In the genomic region with DNA sequence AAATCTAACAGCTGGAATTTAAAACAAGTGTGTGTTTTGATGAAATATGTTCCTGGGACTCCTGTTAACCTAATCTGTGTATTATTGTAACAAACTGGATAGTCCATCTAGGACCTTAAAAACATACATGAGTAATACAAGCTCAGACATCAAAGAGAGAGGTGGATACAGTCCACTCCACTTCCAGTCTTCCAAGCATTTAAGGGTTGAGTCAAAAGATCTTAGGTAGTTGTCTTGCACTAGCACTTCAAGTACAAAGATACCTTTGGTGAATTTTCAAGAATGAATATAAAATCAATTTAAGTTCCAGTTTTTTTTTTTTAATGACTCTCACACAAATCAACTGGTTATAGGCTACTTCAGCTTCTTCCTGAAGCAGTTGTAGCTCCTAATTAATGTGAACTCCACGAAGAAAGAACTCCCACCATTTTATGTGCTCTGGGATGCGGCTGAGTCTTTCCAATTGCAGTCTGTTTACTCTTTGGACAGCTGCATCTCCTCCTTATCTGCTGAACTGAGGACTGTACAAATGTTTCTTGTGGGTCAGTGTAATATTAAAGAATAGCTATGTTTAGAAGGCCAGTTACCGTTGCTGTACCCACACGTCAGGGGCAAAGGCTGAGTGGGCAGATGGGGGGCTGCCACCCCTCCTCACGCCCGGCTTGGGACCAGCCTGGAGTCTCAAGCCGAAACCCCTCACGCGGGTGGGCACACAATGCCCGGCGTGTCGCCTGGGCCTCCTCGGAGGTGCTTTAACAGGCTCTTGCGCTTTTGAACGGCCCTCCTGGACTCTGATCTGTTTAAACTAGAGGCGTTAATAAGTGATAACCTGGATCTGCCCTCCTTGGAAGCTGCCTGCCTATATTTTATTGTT, we compare ENCODE assay signal across 8 cellular contexts. TPM values are rescaled to one million over a fixed set of nuclear protein-coding genes. Genes with fewer than 3 reads are reported as not detected.
DNase-seq lines count a peak whose midpoint lies in the region; ATAC-seq and TF ChIP-seq lines count a peak whose summit lies in the region.

No MANE protein-coding gene starts in this region.

- TF ChIP-seq POLR2A in HCT116 (IDR thresholded peaks at IDR 0.05; ENCODE audit: borderline replicate concordance, extremely low read depth, insufficient read depth, insufficient read length), result no peak

- peaks cover 40% of the 10 kb centered on the region for H3K79me2 ChIP-seq in HCT116 (ENCODE audit: insufficient read depth, low read length)
- peaks cover 34% of the 10 kb centered on the region for H3K79me2 ChIP-seq in hepatocyte

- H3K36me3 ChIP-seq in HCT116 (ENCODE audit: control insufficient read depth in 1 of 2, insufficient read depth in 2 of 2, low read length in 2 of 2) (no peaks in the 10 kb centered on the region), RWPE2 (ENCODE audit: low read depth) (0 out of 2 replicates have a peak, but pooled peaks cover 3% of the 10 kb centered on the region), hepatocyte (replicated peaks; ENCODE audit: insufficient read depth, low read depth) (no peaks in the 10 kb centered on the region)

- intact Hi-C loops in HCT116 (cut with micrococcal nuclease), result no loop called here

- DNase-seq in AG10803 (ENCODE audit: low read depth) (no peak), HCT116 (ENCODE audit: low read depth, low spot score) (no peak), RWPE2 (ENCODE audit: low spot score) (no peak), hepatocyte (ENCODE audit: low spot score) (no peak), superior temporal gyrus (ENCODE audit: extremely low spot score) (no peak)
- DNase-seq in stimulated activated CD4-positive, alpha-beta T cell treated with anti-CD3 and anti-CD28 coated beads, Interleukin-2, amount 100 ng/mL, for 48 hours, result no peak
- no peak for DNase-seq in stimulated activated CD4-positive, alpha-beta T cell treated with anti-CD3 and anti-CD28 coated beads, Interleukin-1b, Interleukin-23, amount 100 ng/mL, for 48 hours

- no peak for ATAC-seq in HCT116
- ATAC-seq in RWPE2 (ENCODE audit: low read depth), result no peak
- no peak for ATAC-seq in GM21619 (IDR thresholded peaks at IDR 0.05; ENCODE audit: unreplicated experiment)

- H3K9me3 ChIP-seq in HCT116 (ENCODE audit: control insufficient read depth in 1 of 2, insufficient read depth in 1 of 2, low read depth in 1 of 2, low read length in 2 of 2), result no peaks in the 10 kb centered on the region
- H3K9me3 ChIP-seq in RWPE2 (ENCODE audit: severe bottlenecking), result no peaks in the 10 kb centered on the region
- H3K9me3 ChIP-seq in hepatocyte (ENCODE audit: low read depth), result no peaks in the 10 kb centered on the region

- CTCF ChIA-PET in HCT116 (lab: Charles Lee), result interaction anchor here (1.1 kb wide), 1 partner anchor 200 kb away, joined by 3 read pairs; no protein-coding TSS in a partner anchor

- H3K9ac ChIP-seq in HCT116 (ENCODE audit: low read length), result peak overlapping the region; percentile 92

- WGBS in hepatocyte (ENCODE audit: low lambda C conversion rate, missing lambda C conversion rate), result under 1% methylated on average over 16 of the region's 16 CpGs

- peaks cover 31% of the 10 kb centered on the region for H3K27me3 ChIP-seq in HCT116 (ENCODE audit: insufficient read depth, low read length)
- H3K27me3 ChIP-seq in RWPE2 (ENCODE audit: insufficient read depth, poor library complexity, severe bottlenecking), result no peaks in the 10 kb centered on the region
- H3K27me3 ChIP-seq in hepatocyte, result no peaks in the 10 kb centered on the region

- BruUV-seq in HCT116 (replicated peaks; lab: Mats Ljungman, UMichigan), result no TSS peak

- peak overlapping the region; percentile 65 for H3K4me3 ChIP-seq in AG10803 (ENCODE audit: low read length)
- peak overlapping the region; percentile 56 to 77 for H3K4me3 ChIP-seq in HCT116 (replicated peaks in 1 of 2; ENCODE audit: low read depth in 1 of 2, low read length in 2 of 2)
- peak overlapping the region; percentile 56 for H3K4me3 ChIP-seq in RWPE2 (ENCODE audit: severe bottlenecking)
- H3K4me3 ChIP-seq in hepatocyte, result peak overlapping the region; percentile 46

- RAD21 ChIA-PET in HCT116 (lab: Charles Lee; ENCODE audit: low non-redundant PET in 1 of 2, low total read pairs in 2 of 2, uncharacterized antibody in 2 of 2, unreplicated experiment in 2 of 2), result interaction anchor here in 1 of 2 experiments (1.2 kb wide), 1 partner anchor 115 kb away, joined by 3 read pairs; no protein-coding TSS in a partner anchor

- H4K20me1 ChIP-seq in HCT116 (ENCODE audit: insufficient read depth), result peaks cover 4% of the 10 kb centered on the region; the same call in 1 of the 2 replicates
- no peaks in the 10 kb centered on the region for H4K20me1 ChIP-seq in hepatocyte (ENCODE audit: insufficient read depth, poor library complexity, severe bottlenecking)

- H2AFZ ChIP-seq in HCT116 (ENCODE audit: low read depth, low read length, poor library complexity, severe bottlenecking) (no peak overlapping the region), hepatocyte (peak overlapping the region; percentile 17)

- H3K4me2 ChIP-seq in HCT116 (ENCODE audit: low read length), result peak overlapping the region; percentile 93
- peak overlapping the region; percentile 93 for H3K4me2 ChIP-seq in hepatocyte

- H3K27ac ChIP-seq in HCT116 (ENCODE audit: low read depth, low read length) (peak overlapping the region; percentile 97), RWPE2 (ENCODE audit: poor library complexity, severe bottlenecking) (peak overlapping the region; percentile 92), hepatocyte (peak overlapping the region; percentile 98)

- POLR2A ChIA-PET in HCT116 (lab: Charles Lee), result interaction anchor here (0.8 to 1.2 kb wide), 4 partner anchors 9 to 174 kb away, joined by 3 to 5 read pairs (median 3); a partner anchor contains a TSS

- H3K9me2 ChIP-seq in HCT116 (ENCODE audit: insufficient read depth), result no peaks in the 10 kb centered on the region
- H3K9me2 ChIP-seq in hepatocyte (replicated peaks; ENCODE audit: insufficient read depth), result no peaks in the 10 kb centered on the region

- H3K4me1 ChIP-seq in HCT116 (ENCODE audit: control insufficient read depth in 1 of 2, insufficient read depth in 2 of 2, low read length in 2 of 2) (peaks cover 22 to 34% of the 10 kb centered on the region in 2 experiments), RWPE2 (ENCODE audit: insufficient read depth, poor library complexity, severe bottlenecking) (peaks cover 28% of the 10 kb centered on the region), hepatocyte (ENCODE audit: insufficient read depth) (peaks cover 8% of the 10 kb centered on the region)

- TF ChIP-seq RAD21 in HCT116 (IDR thresholded peaks at IDR 0.05; ENCODE audit: low read depth), result no peak

- TF ChIP-seq CTCF in AG10803 (conservative IDR thresholded peaks at IDR 0.05; ENCODE audit: low read length), result no peak
- TF ChIP-seq CTCF in HCT116 (IDR thresholded peaks at IDR 0.05 in 2 of 3, conservative IDR thresholded peaks at IDR 0.05 in 1 of 3; ENCODE audit: borderline replicate concordance in 1 of 3, insufficient read depth in 1 of 3, low read depth in 2 of 3, low read length in 2 of 3), result no peak
- TF ChIP-seq CTCF in RWPE2 (IDR thresholded peaks at IDR 0.05; ENCODE audit: poor library complexity, severe bottlenecking), result no peak
- TF ChIP-seq CTCF in hepatocyte (IDR thresholded peaks at IDR 0.05; ENCODE audit: poor library complexity), result no peak

TF ChIP-seq in HCT116, 20 proteins besides CTCF, POLR2A, EP300 and RAD21:
- TF ChIP-seq SRF (IDR thresholded peaks at IDR 0.05; ENCODE audit: low read depth) (no peak), CEBPB (IDR thresholded peaks at IDR 0.05; ENCODE audit: low read depth) (no peak), TCF7L2 (IDR thresholded peaks at IDR 0.05; ENCODE audit: borderline replicate concordance, extremely low read depth, insufficient read depth, insufficient read length) (peak; percentile 65)
- TF ChIP-seq, protein P1, sequence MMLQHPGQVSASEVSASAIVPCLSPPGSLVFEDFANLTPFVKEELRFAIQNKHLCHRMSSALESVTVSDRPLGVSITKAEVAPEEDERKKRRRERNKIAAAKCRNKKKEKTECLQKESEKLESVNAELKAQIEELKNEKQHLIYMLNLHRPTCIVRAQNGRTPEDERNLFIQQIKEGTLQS (IDR thresholded peaks at IDR 0.05), result no peak
TF ChIP-seq in HCT116: peak in this region for 1.

RNA-seq across cellular contexts. Expression of a gene that starts 2.9 kb away (rescaled TPM):
- total RNA-seq in HCT116 (2021; ENCODE audit: unreplicated experiment), result 79.1 TPM
- polyA plus RNA-seq in HCT116 (2012), result 21.3 and 43.7 TPM in 2 replicates
- 73.1 and 75.7 TPM in 2 replicates for total RNA-seq in hepatocyte
- polyA plus RNA-seq in hepatocyte, result 28.9 and 31.1 TPM in 2 replicates

RNA-seq across cellular contexts. Expression of a gene that starts 58.6 kb away (rescaled TPM):
- 122 TPM for total RNA-seq in HCT116 (2021; ENCODE audit: unreplicated experiment)
- 54.6 and 76.3 TPM in 2 replicates for polyA plus RNA-seq in HCT116 (2012)
- total RNA-seq in hepatocyte, result 41.0 and 57.2 TPM in 2 replicates
- 55.4 and 57.1 TPM in 2 replicates for polyA plus RNA-seq in hepatocyte
